ENCODE assay signal across 32 cellular contexts in genomic region chr2:11235583-11235982, GRCh38.
"Had no signal": no experiment of that assay in that cellular context is flagged by ENCODE, and none has a peak within 500 bp of the region (broad histone marks: within the 10 kb centered on the region; RNA-seq: fewer than 3 reads in every experiment).

No MANE protein-coding gene starts in this region.

- H3K36me3 Mint-ChIP-seq: activated naive CD4-positive, alpha-beta T cell treated with anti-CD3 and anti-CD28 coated beads, Interleukin-2, amount 50 U/mL, for 72 hours had no signal

- DNase-seq: activated CD4-positive, alpha-beta memory T cell treated with anti-CD3 and anti-CD28 coated beads for 36 hours; activated CD4-positive, alpha-beta T cell treated with anti-CD3 and anti-CD28 coated beads, Interleukin-2, amount 10 ng/mL, durations not matched to agents 7 days and 5 days; activated CD4-positive, CD25-positive, alpha-beta regulatory T cell; activated CD8-positive, alpha-beta memory T cell treated with anti-CD3 and anti-CD28 coated beads for 24 hours; activated effector memory CD4-positive, alpha-beta T cell treated with anti-CD3 and anti-CD28 coated beads, Interleukin-2, amount 50 U/mL, for 16 hours; activated naive CD4-positive, alpha-beta T cell treated with Interleukin-2 at 50 U/mL for 16 hours; activated naive CD8-positive, alpha-beta T cell treated with anti-CD3 and anti-CD28 coated beads, Interleukin-2, amount 50 U/mL, for 24 hours; activated T-cell treated with anti-CD3 and anti-CD28 coated beads, Interleukin-2, amount 50 U/mL, for 4 hours; amniotic stem cell; body of pancreas; central memory CD4-positive, alpha-beta T cell; Kasumi-1; NCI-H1105 treated with DMSO at 0.1 percent for 48 hours; NCI-H1436 treated with DMSO at 0.1 percent for 48 hours; NCI-H187 treated with DMSO at 0.1 percent for 48 hours; NCI-H2081 treated with DMSO at 0.1 percent for 48 hours; NCI-H2171; NCI-H2227 treated with DMSO at 0.1 percent for 48 hours; NCI-H446 treated with DMSO at 0.1 percent for 48 hours; NCI-H524 treated with DMSO at 0.1 percent for 48 hours; NCI-H748 treated with DMSO at 0.1 percent for 48 hours; NK-92 treated with Interleukin-12 subunit alpha and Interleukin-12 subunit beta, amount 100 ng/mL, for 24 hours; PC-9; SHP77 treated with DMSO at 0.1 percent for 48 hours; T-cell; T-helper 2 cell; T1000 had no signal

- FAIRE-seq: bronchial epithelial cell, colon had no signal

- H3K36me3 ChIP-seq: ascending aorta had no signal

- H3K27ac Mint-ChIP-seq: activated CD4-positive, alpha-beta memory T cell treated with anti-CD3 and anti-CD28 coated beads for 36 hours; activated CD4-positive, alpha-beta T cell treated with anti-CD3 and anti-CD28 coated beads, Interleukin-2, amount 10 ng/mL, durations not matched to agents 7 days and 5 days; activated naive CD8-positive, alpha-beta T cell treated with anti-CD3 and anti-CD28 coated beads, Interleukin-2, amount 50 U/mL, for 24 hours; T-cell had no signal

- H3K4me2 ChIP-seq: PC-9 had no signal

- ATAC-seq: activated naive CD4-positive, alpha-beta T cell treated with anti-CD3 and anti-CD28 coated beads, Interleukin-2, amount 50 U/mL, for 72 hours; activated naive CD8-positive, alpha-beta T cell treated with anti-CD3 and anti-CD28 coated beads, Interleukin-2, amount 50 U/mL, for 24 hours; activated T-cell treated with anti-CD3 and anti-CD28 coated beads, Interleukin-2, amount 50 U/mL, for 4 hours; body of pancreas; T-cell had no signal

- H3K9me3 ChIP-seq: ascending aorta, body of pancreas had no signal

- H3K27ac ChIP-seq: ascending aorta, body of pancreas, PC-9, VCaP had no signal

- H3K9me3 Mint-ChIP-seq: activated CD4-positive, alpha-beta memory T cell treated with anti-CD3 and anti-CD28 coated beads for 36 hours; activated CD4-positive, alpha-beta T cell treated with anti-CD3 and anti-CD28 coated beads, Interleukin-2, amount 10 ng/mL, durations not matched to agents 7 days and 5 days; activated naive CD4-positive, alpha-beta T cell treated with anti-CD3 and anti-CD28 coated beads, Interleukin-2, amount 50 U/mL, for 72 hours; activated naive CD8-positive, alpha-beta T cell treated with anti-CD3 and anti-CD28 coated beads, Interleukin-2, amount 50 U/mL, for 24 hours; activated T-cell treated with anti-CD3 and anti-CD28 coated beads, Interleukin-2, amount 50 U/mL, for 4 hours; T-cell had no signal

- H3K27me3 ChIP-seq: ascending aorta, body of pancreas had no signal

- H3K4me1 ChIP-seq: body of pancreas had no signal

- H2AFZ ChIP-seq: PC-9 had no signal

- H3K4me3 ChIP-seq: ascending aorta, body of pancreas, PC-9 had no signal

- H3K27me3 Mint-ChIP-seq: activated CD4-positive, alpha-beta memory T cell treated with anti-CD3 and anti-CD28 coated beads for 36 hours; activated CD4-positive, alpha-beta T cell treated with anti-CD3 and anti-CD28 coated beads, Interleukin-2, amount 10 ng/mL, durations not matched to agents 7 days and 5 days; activated naive CD8-positive, alpha-beta T cell treated with anti-CD3 and anti-CD28 coated beads, Interleukin-2, amount 50 U/mL, for 24 hours; T-cell had no signal

- H3K4me3 Mint-ChIP-seq: activated CD4-positive, alpha-beta memory T cell treated with anti-CD3 and anti-CD28 coated beads for 36 hours; activated CD4-positive, alpha-beta T cell treated with anti-CD3 and anti-CD28 coated beads, Interleukin-2, amount 10 ng/mL, durations not matched to agents 7 days and 5 days; activated naive CD8-positive, alpha-beta T cell treated with anti-CD3 and anti-CD28 coated beads, Interleukin-2, amount 50 U/mL, for 24 hours; activated T-cell treated with anti-CD3 and anti-CD28 coated beads, Interleukin-2, amount 50 U/mL, for 4 hours; T-cell had no signal
